In genomic region chr18:73741946-73742345, GRCh38 we compare ENCODE assay signal across 27 cellular contexts.
A peak's percentile ranks its signal among the peaks of the same experiment; 100 is the strongest.
DNase-seq lines count a peak whose midpoint lies in the region; ATAC-seq, FAIRE-seq and TF ChIP-seq lines count a peak whose summit lies in the region.
"Had no signal": no experiment of that assay in that cellular context is flagged by ENCODE, and none has a peak within 500 bp of the region (broad histone marks: within the 10 kb centered on the region; RNA-seq: fewer than 3 reads in every experiment).

No MANE protein-coding gene starts in this region.

- no peak overlapping the region for H2AFZ ChIP-seq in astrocyte (ENCODE audit: low read depth, low read length)

- CTCF ChIA-PET in A673 (lab: Charles Lee), result no interaction called here

- intact Hi-C loops in A673 (cut with micrococcal nuclease; ENCODE audit: unreplicated experiment) (no loop called here), left ventricle myocardium superior (cut with micrococcal nuclease) (no loop called here)

- DNase-seq in A673 (ENCODE audit: low spot score) (peak; percentile 10), HFFc6 (peak; percentile 43), astrocyte (ENCODE audit: low read depth) (peak; percentile 73), fibroblast of peridontal ligament (ENCODE audit: extremely low read depth) (peak; percentile 36), left ventricle myocardium superior (no peak), SIG-M5 treated with dmso at 0.1 percent for 504 hours (lab: John Stamatoyannopoulos, UW; ENCODE audit: unreplicated experiment) (no peak)
- DNase-seq: activated CD4-positive, alpha-beta T cell treated with anti-CD3 and anti-CD28 coated beads for 36 hours; activated CD8-positive, alpha-beta T cell treated with anti-CD3 and anti-CD28 coated beads, Interleukin-2, amount 10 ng/mL, durations not matched to agents 7 days and 5 days; BE2C; DMS53; hypothalamus; immature natural killer cell; midbrain; naive thymus-derived CD4-positive, alpha-beta T cell; NCI-H1417; NCI-H2081 treated with DMSO at 0.1 percent for 48 hours; NCI-H226; nucleus accumbens; stimulated activated naive CD8-positive, alpha-beta T cell treated with anti-CD3 and anti-CD28 coated beads, Interleukin-15, amount 100 ng/mL, for 72 hours; T-helper 17 cell; tibial artery had no signal

- peak overlapping the region; percentile 72 for H3K4me2 ChIP-seq in astrocyte (ENCODE audit: low read length)

- H3K4me3 ChIP-seq in A673 (ENCODE audit: low read depth, low read length, poor library complexity, severe bottlenecking), result no peak overlapping the region
- no peak overlapping the region for H3K4me3 ChIP-seq in astrocyte (ENCODE audit: insufficient read depth, low read depth, low read length)
- H3K4me3 ChIP-seq: HAP-1, SK-N-MC, tibial artery had no signal

- H3K36me3 Mint-ChIP-seq in HFFc6 (ENCODE audit: low read depth) (no peaks in the 10 kb centered on the region), astrocyte (ENCODE audit: low read depth, unreplicated experiment) (no peaks in the 10 kb centered on the region)
- H3K36me3 Mint-ChIP-seq: activated naive CD4-positive, alpha-beta T cell treated with anti-CD3 and anti-CD28 coated beads, Interleukin-2, amount 50 U/mL, for 72 hours; immature natural killer cell; naive thymus-derived CD4-positive, alpha-beta T cell had no signal

- no peak for ATAC-seq in GM19351 (IDR thresholded peaks at IDR 0.05; ENCODE audit: unreplicated experiment)
- no peak for ATAC-seq in GM21723 (IDR thresholded peaks at IDR 0.05; ENCODE audit: unreplicated experiment)
- ATAC-seq in left ventricle myocardium superior, result no peak
- ATAC-seq: activated CD4-positive, alpha-beta T cell treated with anti-CD3 and anti-CD28 coated beads for 36 hours; activated CD8-positive, alpha-beta T cell treated with anti-CD3 and anti-CD28 coated beads, Interleukin-2, amount 10 ng/mL, durations not matched to agents 7 days and 5 days; activated naive CD4-positive, alpha-beta T cell treated with anti-CD3 and anti-CD28 coated beads, Interleukin-2, amount 50 U/mL, for 72 hours; naive thymus-derived CD4-positive, alpha-beta T cell; stimulated activated naive CD8-positive, alpha-beta T cell treated with anti-CD3 and anti-CD28 coated beads, Interleukin-15, amount 100 ng/mL, for 72 hours; T-helper 17 cell had no signal

- no peak overlapping the region for H3K27ac ChIP-seq in A673 (ENCODE audit: low read depth, low read length, poor library complexity, severe bottlenecking)
- H3K27ac ChIP-seq in astrocyte (ENCODE audit: low read depth, low read length), result peak overlapping the region; percentile 8
- H3K27ac ChIP-seq: SK-N-MC, tibial artery had no signal

- H3K9me3 Mint-ChIP-seq in HFFc6 (no peaks in the 10 kb centered on the region), astrocyte (ENCODE audit: unreplicated experiment) (peaks cover 2% of the 10 kb centered on the region)
- H3K9me3 Mint-ChIP-seq: stimulated activated naive CD8-positive, alpha-beta T cell treated with anti-CD3 and anti-CD28 coated beads, Interleukin-15, amount 100 ng/mL, for 72 hours had no signal

- H3K27ac Mint-ChIP-seq in HFFc6, result peak overlapping the region; percentile 56
- H3K27ac Mint-ChIP-seq in astrocyte (ENCODE audit: unreplicated experiment), result no peak overlapping the region
- H3K27ac Mint-ChIP-seq: activated CD4-positive, alpha-beta T cell treated with anti-CD3 and anti-CD28 coated beads for 36 hours; activated CD8-positive, alpha-beta T cell treated with anti-CD3 and anti-CD28 coated beads, Interleukin-2, amount 10 ng/mL, durations not matched to agents 7 days and 5 days; activated naive CD4-positive, alpha-beta T cell treated with anti-CD3 and anti-CD28 coated beads, Interleukin-2, amount 50 U/mL, for 72 hours; immature natural killer cell; naive thymus-derived CD4-positive, alpha-beta T cell; stimulated activated naive CD8-positive, alpha-beta T cell treated with anti-CD3 and anti-CD28 coated beads, Interleukin-15, amount 100 ng/mL, for 72 hours; T-helper 17 cell had no signal

- BruUV-seq in A673 (replicated peaks; lab: Mats Ljungman, UMichigan), result no TSS peak

- H3K4me1 Mint-ChIP-seq in HFFc6 (ENCODE audit: low read depth) (peaks cover 52% of the 10 kb centered on the region), astrocyte (ENCODE audit: low read depth, unreplicated experiment) (peaks cover 6% of the 10 kb centered on the region)
- H3K4me1 Mint-ChIP-seq: activated CD4-positive, alpha-beta T cell treated with anti-CD3 and anti-CD28 coated beads for 36 hours; immature natural killer cell; naive thymus-derived CD4-positive, alpha-beta T cell; stimulated activated naive CD8-positive, alpha-beta T cell treated with anti-CD3 and anti-CD28 coated beads, Interleukin-15, amount 100 ng/mL, for 72 hours; T-helper 17 cell had no signal

- no peak overlapping the region for H3K9ac ChIP-seq in astrocyte (ENCODE audit: low read length)

- peak overlapping the region; percentile 74 for H3K4me3 Mint-ChIP-seq in HFFc6
- H3K4me3 Mint-ChIP-seq in astrocyte (ENCODE audit: unreplicated experiment), result no peak overlapping the region
- H3K4me3 Mint-ChIP-seq: activated CD4-positive, alpha-beta T cell treated with anti-CD3 and anti-CD28 coated beads for 36 hours; activated CD8-positive, alpha-beta T cell treated with anti-CD3 and anti-CD28 coated beads, Interleukin-2, amount 10 ng/mL, durations not matched to agents 7 days and 5 days; immature natural killer cell; naive thymus-derived CD4-positive, alpha-beta T cell; stimulated activated naive CD8-positive, alpha-beta T cell treated with anti-CD3 and anti-CD28 coated beads, Interleukin-15, amount 100 ng/mL, for 72 hours; T-helper 17 cell had no signal

- H3K27me3 Mint-ChIP-seq in HFFc6 (ENCODE audit: insufficient read depth) (peaks cover 2% of the 10 kb centered on the region; the same call in 1 of the 2 replicates), astrocyte (ENCODE audit: low read depth, unreplicated experiment) (no peaks in the 10 kb centered on the region)
- H3K27me3 Mint-ChIP-seq: stimulated activated naive CD8-positive, alpha-beta T cell treated with anti-CD3 and anti-CD28 coated beads, Interleukin-15, amount 100 ng/mL, for 72 hours; T-helper 17 cell had no signal

- TF ChIP-seq CTCF in A673 (conservative IDR thresholded peaks at IDR 0.05; ENCODE audit: low read depth, low read length), result no peak
- no peak for TF ChIP-seq CTCF in HFFc6 (IDR thresholded peaks at IDR 0.05)
- TF ChIP-seq CTCF in astrocyte (IDR thresholded peaks at IDR 0.05; ENCODE audit: insufficient read depth, low read depth, low read length), result no peak

- POLR2A ChIA-PET in A673 (lab: Charles Lee; ENCODE audit: low non-redundant PET), result no interaction called here

- FAIRE-seq in astrocyte (lab: Jason Lieb, UNC), result peak; percentile 62
- FAIRE-seq: RCC 7860 had no signal

- H3K4me1 ChIP-seq in A673 (ENCODE audit: insufficient read depth, low read length, poor library complexity, severe bottlenecking) (no peaks in the 10 kb centered on the region), astrocyte (ENCODE audit: insufficient read depth, low read length) (peaks cover 31% of the 10 kb centered on the region)
- H3K4me1 ChIP-seq: BE2C, HAP-1, tibial artery had no signal

- H3K79me2 ChIP-seq in astrocyte (ENCODE audit: insufficient read depth, low read length), result no peaks in the 10 kb centered on the region

- no peaks in the 10 kb centered on the region for H3K27me3 ChIP-seq in A673 (replicated peaks; ENCODE audit: insufficient read depth, low read depth, low read length, poor library complexity)
- no peaks in the 10 kb centered on the region for H3K27me3 ChIP-seq in astrocyte (ENCODE audit: insufficient read depth, low read length)
- H3K27me3 ChIP-seq: BE2C, tibial artery had no signal

- no peaks in the 10 kb centered on the region for H4K20me1 ChIP-seq in astrocyte (ENCODE audit: insufficient read depth, low read length)

- no peaks in the 10 kb centered on the region for H3K9me3 ChIP-seq in A673 (ENCODE audit: low read depth, low read length, poor library complexity, severe bottlenecking)
- no peaks in the 10 kb centered on the region for H3K9me3 ChIP-seq in astrocyte (ENCODE audit: insufficient read depth, low read depth, low read length)
- H3K9me3 ChIP-seq: BE2C, tibial artery had no signal

- H3K36me3 ChIP-seq in A673 (ENCODE audit: insufficient read depth, low read length, poor library complexity, severe bottlenecking) (no peaks in the 10 kb centered on the region), astrocyte (ENCODE audit: insufficient read depth, low read length) (no peaks in the 10 kb centered on the region)
- H3K36me3 ChIP-seq: BE2C, HAP-1, tibial artery had no signal

Comparison
In these comparisons a context has a peak if more than half of its experiments do, and no peak if none do; other contexts are left out.
1. DNase-seq: peak in A673 (single experiment), HFFc6 (single experiment), astrocyte (single experiment) and fibroblast of peridontal ligament (single experiment); none in left ventricle myocardium superior (single experiment) and SIG-M5 treated with dmso at 0.1 percent for 504 hours (single experiment).